In the genomic region with DNA sequence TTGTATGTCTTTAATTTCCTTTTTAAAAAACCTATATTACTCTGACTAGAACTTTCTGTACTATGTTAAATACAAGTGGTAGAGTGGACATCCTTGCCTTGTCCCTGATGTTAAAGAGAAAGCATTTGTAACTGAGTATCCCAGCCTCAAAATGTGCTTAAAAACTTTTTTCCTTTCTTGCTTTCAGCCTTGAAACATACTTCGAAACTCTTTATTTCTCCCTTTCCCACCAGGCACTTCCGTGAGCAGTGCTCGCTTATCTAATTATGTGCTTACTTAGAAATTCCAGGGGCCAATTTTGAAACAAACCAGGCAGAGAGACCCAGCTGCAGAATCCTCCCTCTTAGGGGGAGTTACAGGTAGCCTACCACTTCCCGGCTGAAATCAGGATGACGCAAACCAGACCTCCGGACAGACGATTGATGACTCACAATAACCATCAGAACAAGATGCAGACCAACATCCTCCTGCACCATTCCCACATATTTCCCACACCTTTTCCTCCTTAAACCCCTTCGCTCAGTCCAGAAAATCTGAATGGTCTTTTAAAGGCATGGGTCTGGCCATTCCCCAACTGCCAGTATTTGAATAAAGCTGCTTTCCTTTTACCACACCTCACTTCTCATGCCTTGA, we compare ENCODE assay signal across 12 cellular contexts. TPM values are rescaled to one million over a fixed set of nuclear protein-coding genes. Genes with fewer than 3 reads are reported as not detected.
DNase-seq lines count a peak whose midpoint lies in the region; TF ChIP-seq lines count a peak whose summit lies in the region.
"Not testable (repeated sequence)": the region's sequence is repeated elsewhere in the genome, so short reads cannot be mapped to it uniquely, and the experiment has no call there.
"Had no signal": no experiment of that assay in that cellular context is flagged by ENCODE, and none has a peak within 500 bp of the region (broad histone marks: within the 10 kb centered on the region; RNA-seq: fewer than 3 reads in every experiment).

No MANE protein-coding gene starts in this region.

- TF ChIP-seq CTCF in mammary epithelial cell (conservative IDR thresholded peaks at IDR 0.05 in 1 of 2, IDR thresholded peaks at IDR 0.05 in 1 of 2; ENCODE audit: extremely low read depth in 1 of 2, insufficient read depth in 1 of 2, low read depth in 1 of 2, low read length in 2 of 2); fibroblast of pulmonary artery (IDR thresholded peaks at IDR 0.05; ENCODE audit: low read length, missing control alignments); kidney epithelial cell (IDR thresholded peaks at IDR 0.05; ENCODE audit: insufficient read depth, low read length, poor library complexity, severe bottlenecking): not testable (repeated sequence)

- CTCF ChIA-PET in mammary epithelial cell (lab: Charles Lee; ENCODE audit: low non-redundant PET): not testable (repeated sequence)

- not testable (repeated sequence) for H3K4me3 ChIP-seq in mammary epithelial cell (replicated peaks in 1 of 3; ENCODE audit: insufficient read depth in 1 of 3, low read depth in 2 of 3, low read length in 3 of 3); kidney epithelial cell (ENCODE audit: low read depth, low read length); trophoblast cell (ENCODE audit: low read depth, low read length)
- H3K4me3 ChIP-seq in fibroblast of pulmonary artery (replicated peaks; ENCODE audit: low read depth, low read length): peak overlapping the region; percentile 10

- not testable (repeated sequence) for H3K9me3 ChIP-seq in mammary epithelial cell (replicated peaks; ENCODE audit: insufficient read depth, low read length); trophoblast cell (ENCODE audit: insufficient read depth, low read depth, low read length)

- H3K4me2 ChIP-seq in mammary epithelial cell (ENCODE audit: insufficient read depth, low read depth, low read length); trophoblast cell (ENCODE audit: low read length): not testable (repeated sequence)

- H2BK120ac ChIP-seq in trophoblast cell (ENCODE audit: insufficient read depth, low read length, poor library complexity): not testable (repeated sequence)

- not testable (repeated sequence) for H4K20me1 ChIP-seq in mammary epithelial cell (ENCODE audit: insufficient read depth, low read length)

- H2AK5ac ChIP-seq in trophoblast cell (ENCODE audit: low read length): not testable (repeated sequence)

- H3K18ac ChIP-seq in trophoblast cell (ENCODE audit: low read length): not testable (repeated sequence)

- H2BK12ac ChIP-seq in trophoblast cell (ENCODE audit: low read length): not testable (repeated sequence)

- not testable (repeated sequence) for H3K36me3 ChIP-seq in mammary epithelial cell (ENCODE audit: insufficient read depth, low read length); kidney epithelial cell (ENCODE audit: control insufficient read depth, insufficient read depth, low read length); trophoblast cell (ENCODE audit: control insufficient read depth in 1 of 2, insufficient read depth in 2 of 2, low read length in 2 of 2)

- H3K9ac ChIP-seq in mammary epithelial cell (ENCODE audit: insufficient read depth, low read length); trophoblast cell (ENCODE audit: low read length): not testable (repeated sequence)

- H3K4me1 ChIP-seq in mammary epithelial cell (ENCODE audit: insufficient read depth, low read length): not testable (repeated sequence)
- H3K4me1 ChIP-seq in trophoblast cell (ENCODE audit: control insufficient read depth in 1 of 2, insufficient read depth in 2 of 2, low read length in 2 of 2): peaks cover 7 to 11% of the 10 kb centered on the region in 2 experiments

- not testable (repeated sequence) for H4K8ac ChIP-seq in trophoblast cell (ENCODE audit: low read depth, low read length)

- not testable (repeated sequence) for H3K14ac ChIP-seq in trophoblast cell (ENCODE audit: low read length)

- in situ Hi-C loops in mammary epithelial cell (cut with MboI; ENCODE audit: low sequenced_read_pairs in 2 of 2): not testable (repeated sequence)

- H3K23ac ChIP-seq in trophoblast cell (ENCODE audit: low read length): not testable (repeated sequence)

- not testable (repeated sequence) for H3K4ac ChIP-seq in trophoblast cell (ENCODE audit: low read depth, low read length)

- not testable (repeated sequence) for BruUV-seq in mammary epithelial cell (replicated peaks; lab: Mats Ljungman, UMichigan)

- 21% methylated on average over 6 of the region's 8 CpGs for WGBS in mammary epithelial cell (ENCODE audit: low coverage, missing lambda C conversion rate)
- no CpG with 5 or more reads among the region's 8 CpGs for WGBS in trophoblast cell (ENCODE audit: extremely low coverage, insufficient coverage, insufficient read length)

- peaks cover 11% of the 10 kb centered on the region for H3K79me1 ChIP-seq in trophoblast cell (ENCODE audit: low read length)

- peak; percentile 74 for DNase-seq in Daoy (ENCODE audit: low read depth)
- peak; percentile 92 for DNase-seq in HT1080 (ENCODE audit: low read depth)
- DNase-seq in SK-N-DZ (ENCODE audit: low spot score): peak; percentile 29
- DNase-seq in mammary epithelial cell: peak; percentile 9
- DNase-seq in fibroblast of pulmonary artery (ENCODE audit: low read depth): peak; percentile 91
- peak; percentile 39 for DNase-seq in kidney epithelial cell (ENCODE audit: low read depth)
- not testable (repeated sequence) for DNase-seq in trophoblast cell

- H3K27me3 ChIP-seq in mammary epithelial cell (ENCODE audit: insufficient read depth, low read length); kidney epithelial cell (ENCODE audit: control insufficient read depth, insufficient read depth, low read length); trophoblast cell (ENCODE audit: insufficient read depth, low read length): not testable (repeated sequence)

- H2AFZ ChIP-seq in mammary epithelial cell (ENCODE audit: low read depth, low read length); trophoblast cell (ENCODE audit: insufficient read depth, low read length, poor library complexity): not testable (repeated sequence)

- intact Hi-C loops in mammary epithelial cell (cut with micrococcal nuclease): not testable (repeated sequence)

- not testable (repeated sequence) for H3K79me2 ChIP-seq in mammary epithelial cell (ENCODE audit: insufficient read depth, low read length); trophoblast cell (ENCODE audit: control insufficient read depth, insufficient read depth, low read length, poor library complexity)

- H3K27ac ChIP-seq in mammary epithelial cell (ENCODE audit: insufficient read depth, low read depth, low read length): not testable (repeated sequence)
- H3K27ac ChIP-seq in trophoblast cell (ENCODE audit: low read depth, low read length): peak overlapping the region; percentile 89

- H2BK5ac ChIP-seq in trophoblast cell (ENCODE audit: low read depth, low read length, poor library complexity): not testable (repeated sequence)

- not testable (repeated sequence) for H4K91ac ChIP-seq in trophoblast cell (ENCODE audit: low read depth, low read length)

- H4K12ac ChIP-seq in trophoblast cell (ENCODE audit: low read depth, low read length): not testable (repeated sequence)

- dilution Hi-C loops in mammary epithelial cell (cut with HindIII; ENCODE audit: low sequenced_read_pairs): not testable (repeated sequence)

RNA-seq across cellular contexts. Expression of a gene that starts 2.5 kb away (rescaled TPM):
- total RNA-seq in Daoy (2014; rRNA removed; shearing (Covaris generic)): not detected in 2 replicates
- total RNA-seq in HT1080 (2014; rRNA removed; shearing (Covaris generic)): 0.24 TPM in 1 of 2 replicates, not detected in the other
- polyA plus RNA-seq in HT1080 (2015; cell fraction: cytosol; rRNA removed): not detected in 2 replicates
- 0.51 TPM in 1 of 2 replicates, not detected in the other for polyA plus RNA-seq in HT1080 (2015; cell fraction: nucleus; rRNA removed)
- not detected in 2 replicates for polyA plus RNA-seq in SK-N-DZ (2014; cell fraction: cytosol; rRNA removed)
- polyA plus RNA-seq in SK-N-DZ (2014; cell fraction: nucleus; rRNA removed): not detected in 2 replicates
- not detected for total RNA-seq in mammary epithelial cell
- not detected for polyA plus RNA-seq in mammary epithelial cell
- polyA minus RNA-seq in mammary epithelial cell: not detected
- total RNA-seq in kidney epithelial cell: not detected in 2 replicates
- polyA plus RNA-seq in trophoblast cell (2013): 0.08 TPM in 1 of 2 replicates, not detected in the other
- total RNA-seq: Caco-2; CD4-positive, CD25-positive, alpha-beta regulatory T cell; GM12878; OCI-LY7; SJSA1 had no signal
- polyA plus RNA-seq: CD4-positive, CD25-positive, alpha-beta regulatory T cell; GM12878 had no signal

RNA-seq across cellular contexts. Expression of a gene that starts 18.2 kb away (rescaled TPM):
- not detected in 2 replicates for total RNA-seq in Daoy (2014; rRNA removed; shearing (Covaris generic))
- total RNA-seq in HT1080 (2014; rRNA removed; shearing (Covaris generic)): 15.7 and 17.5 TPM in 2 replicates
- polyA plus RNA-seq in HT1080 (2015; cell fraction: cytosol; rRNA removed): 35.1 and 39.7 TPM in 2 replicates
- polyA plus RNA-seq in HT1080 (2015; cell fraction: nucleus; rRNA removed): 145 and 196 TPM in 2 replicates
- polyA plus RNA-seq in SK-N-DZ (2014; cell fraction: cytosol; rRNA removed): not detected in 2 replicates
- not detected in 2 replicates for polyA plus RNA-seq in SK-N-DZ (2014; cell fraction: nucleus; rRNA removed)
- total RNA-seq in mammary epithelial cell: not detected
- polyA plus RNA-seq in mammary epithelial cell: not detected
- polyA minus RNA-seq in mammary epithelial cell: not detected
- total RNA-seq in kidney epithelial cell: 0.21 TPM in 1 of 2 replicates, not detected in the other
- polyA plus RNA-seq in trophoblast cell (2013): 4.9 and 5.6 TPM in 2 replicates
- total RNA-seq: Caco-2; CD4-positive, CD25-positive, alpha-beta regulatory T cell; GM12878; OCI-LY7; SJSA1 had no signal
- polyA plus RNA-seq: CD4-positive, CD25-positive, alpha-beta regulatory T cell; GM12878 had no signal

RNA-seq across cellular contexts. Expression of a gene that starts 22.1 kb away (rescaled TPM):
- not detected in 2 replicates for total RNA-seq in Daoy (2014; rRNA removed; shearing (Covaris generic))
- 0.33 TPM in 1 of 2 replicates, not detected in the other for total RNA-seq in HT1080 (2014; rRNA removed; shearing (Covaris generic))
- 1.5 and 2.1 TPM in 2 replicates for polyA plus RNA-seq in HT1080 (2015; cell fraction: cytosol; rRNA removed)
- polyA plus RNA-seq in HT1080 (2015; cell fraction: nucleus; rRNA removed): 1.3 and 1.6 TPM in 2 replicates
- not detected in 2 replicates for polyA plus RNA-seq in SK-N-DZ (2014; cell fraction: cytosol; rRNA removed)
- not detected in 2 replicates for polyA plus RNA-seq in SK-N-DZ (2014; cell fraction: nucleus; rRNA removed)
- total RNA-seq in mammary epithelial cell (not detected), kidney epithelial cell (not detected in 2 replicates)
- not detected for polyA plus RNA-seq in mammary epithelial cell
- polyA minus RNA-seq in mammary epithelial cell: not detected
- polyA plus RNA-seq in trophoblast cell (2013): 0.14 and 0.15 TPM in 2 replicates
- total RNA-seq: Caco-2; CD4-positive, CD25-positive, alpha-beta regulatory T cell; GM12878; OCI-LY7; SJSA1 had no signal
- polyA plus RNA-seq: CD4-positive, CD25-positive, alpha-beta regulatory T cell; GM12878 had no signal

RNA-seq across cellular contexts. Expression of a gene that starts 42.9 kb away (rescaled TPM):
- 46.8 and 48.6 TPM in 2 replicates for total RNA-seq in Daoy (2014; rRNA removed; shearing (Covaris generic))
- total RNA-seq in HT1080 (2014; rRNA removed; shearing (Covaris generic)): 106 and 170 TPM in 2 replicates
- polyA plus RNA-seq in HT1080 (2015; cell fraction: cytosol; rRNA removed): 136 and 151 TPM in 2 replicates
- polyA plus RNA-seq in HT1080 (2015; cell fraction: nucleus; rRNA removed): 123 and 132 TPM in 2 replicates
- polyA plus RNA-seq in SK-N-DZ (2014; cell fraction: cytosol; rRNA removed): 40.1 and 50.5 TPM in 2 replicates
- 49.8 and 53.5 TPM in 2 replicates for polyA plus RNA-seq in SK-N-DZ (2014; cell fraction: nucleus; rRNA removed)
- total RNA-seq in mammary epithelial cell (10 to 100 TPM; 21.5 to 46.2 TPM), kidney epithelial cell (72.4 and 93.2 TPM in 2 replicates)
- 193 TPM for polyA plus RNA-seq in mammary epithelial cell
- polyA minus RNA-seq in mammary epithelial cell: 125 TPM
- 73.0 and 79.0 TPM in 2 replicates for polyA plus RNA-seq in trophoblast cell (2013)

Comparison
In these comparisons a context has a peak if more than half of its experiments do, and no peak if none do; other contexts are left out.
1. RNA of a gene that starts 18.2 kb away (total RNA-seq): 15.7 to 17.5 TPM in HT1080; not detected in Daoy, not detected in mammary epithelial cell and 0.21 TPM in kidney epithelial cell; every median in the first group is over 10 times any median in the second.